In genomic region chr1:84959294-84959693, GRCh38 we compare ENCODE assay signal across 11 cellular contexts. TPM values are rescaled to one million over a fixed set of nuclear protein-coding genes. Genes with fewer than 3 reads are reported as not detected.
DNase-seq lines count a peak whose midpoint lies in the region; ATAC-seq and TF ChIP-seq lines count a peak whose summit lies in the region.
"Had no signal": no experiment of that assay in that cellular context is flagged by ENCODE, and none has a peak within 500 bp of the region (broad histone marks: within the 10 kb centered on the region; RNA-seq: fewer than 3 reads in every experiment).

No MANE protein-coding gene starts in this region.

- peak in 1 of 3 donors; percentile 68 for DNase-seq in CD4-positive, CD25-positive, alpha-beta regulatory T cell
- peak; percentile 62 for DNase-seq in activated naive CD4-positive, alpha-beta T cell treated with anti-CD3 and anti-CD28 coated beads for 36 hours
- DNase-seq in brain microvascular endothelial cell (no peak), GM19238 (ENCODE audit: insufficient read length, low spot score) (no peak), NCI-H226 (no peak), neural progenitor cell (ENCODE audit: low spot score) (no peak)
- DNase-seq: naive B cell; NK-92 treated with Interleukin-12 subunit alpha and Interleukin-12 subunit beta, amount 100 ng/mL, for 24 hours had no signal

- peaks cover 17% of the 10 kb centered on the region for H3K27me3 ChIP-seq in CD4-positive, CD25-positive, alpha-beta regulatory T cell (ENCODE audit: control insufficient read depth, insufficient read depth, low read length)
- H3K27me3 ChIP-seq in brain microvascular endothelial cell (replicated peaks) (no peaks in the 10 kb centered on the region), neural progenitor cell (no peaks in the 10 kb centered on the region)
- H3K27me3 ChIP-seq: BLaER1 had no signal

- H3K9me3 ChIP-seq in CD4-positive, CD25-positive, alpha-beta regulatory T cell (ENCODE audit: control insufficient read depth in 2 of 2, low read length in 2 of 2): no peaks in the 10 kb centered on the region
- no peaks in the 10 kb centered on the region for H3K9me3 ChIP-seq in neural progenitor cell (ENCODE audit: low read depth)
- H3K9me3 ChIP-seq: BLaER1 had no signal

- H3K36me3 Mint-ChIP-seq in CD4-positive, CD25-positive, alpha-beta regulatory T cell: no peaks in the 10 kb centered on the region
- H3K36me3 Mint-ChIP-seq in activated naive CD4-positive, alpha-beta T cell treated with anti-CD3 and anti-CD28 coated beads for 36 hours (ENCODE audit: low read depth): peaks cover 10% of the 10 kb centered on the region
- H3K36me3 Mint-ChIP-seq in neural progenitor cell: no peaks in the 10 kb centered on the region

- no peaks in the 10 kb centered on the region for H4K20me1 ChIP-seq in neural progenitor cell (ENCODE audit: low read depth)
- H4K20me1 ChIP-seq: BLaER1 had no signal

- CTCF ChIA-PET in activated naive CD4-positive, alpha-beta T cell treated with anti-CD3 and anti-CD28 coated beads for 36 hours (lab: Charles Lee): interaction anchor here (0.6 to 5.8 kb wide), 6 partner anchors 9 to 300 kb away, joined by 3 to 43 read pairs (median 4); partner anchors contain the start of gene C1orf52

- peaks cover 0 to 2% (median 0%) of the 10 kb centered on the region in 7 donors for H3K9me3 Mint-ChIP-seq in CD4-positive, CD25-positive, alpha-beta regulatory T cell
- H3K9me3 Mint-ChIP-seq in activated naive CD4-positive, alpha-beta T cell treated with anti-CD3 and anti-CD28 coated beads for 36 hours: no peaks in the 10 kb centered on the region
- H3K9me3 Mint-ChIP-seq in neural progenitor cell: no peaks in the 10 kb centered on the region
- H3K9me3 Mint-ChIP-seq: naive B cell had no signal

- H3K4me2 ChIP-seq in neural progenitor cell: no peak overlapping the region
- H3K4me2 ChIP-seq: BLaER1 had no signal

- no peak overlapping the region for H3K27ac ChIP-seq in CD4-positive, CD25-positive, alpha-beta regulatory T cell (ENCODE audit: insufficient read depth, low read length, poor library complexity, severe bottlenecking)
- H3K27ac ChIP-seq in brain microvascular endothelial cell (no peak overlapping the region), neural progenitor cell (no peak overlapping the region)
- H3K27ac ChIP-seq: BLaER1 had no signal

- H2AFZ ChIP-seq in neural progenitor cell (replicated peaks): no peak overlapping the region

- H3K79me2 ChIP-seq in neural progenitor cell (ENCODE audit: low read depth): no peaks in the 10 kb centered on the region

- no peaks in the 10 kb centered on the region for H3F3A ChIP-seq in neural progenitor cell (ENCODE audit: low read depth)

- H3K27me3 Mint-ChIP-seq in CD4-positive, CD25-positive, alpha-beta regulatory T cell: peaks cover 19% of the 10 kb centered on the region
- no peaks in the 10 kb centered on the region for H3K27me3 Mint-ChIP-seq in activated naive CD4-positive, alpha-beta T cell treated with anti-CD3 and anti-CD28 coated beads for 36 hours (ENCODE audit: low read depth)
- H3K27me3 Mint-ChIP-seq in neural progenitor cell (ENCODE audit: insufficient read depth, low read depth): peaks cover 2% of the 10 kb centered on the region

- ATAC-seq in CD4-positive, CD25-positive, alpha-beta regulatory T cell (ENCODE audit: low read depth in 2 of 2): peak; percentile 55 to 62
- ATAC-seq in GM19397 (IDR thresholded peaks at IDR 0.05; ENCODE audit: unreplicated experiment) (peak; percentile 83), HG03064 (IDR thresholded peaks at IDR 0.05; ENCODE audit: low read depth, unreplicated experiment) (peak; percentile 83)

- H3K4me1 ChIP-seq in CD4-positive, CD25-positive, alpha-beta regulatory T cell (ENCODE audit: control insufficient read depth, insufficient read depth, low read length, poor library complexity, severe bottlenecking): no peaks in the 10 kb centered on the region
- H3K4me1 ChIP-seq in neural progenitor cell: no peaks in the 10 kb centered on the region

- H3K36me3 ChIP-seq in CD4-positive, CD25-positive, alpha-beta regulatory T cell (ENCODE audit: control insufficient read depth, insufficient read depth, low read length): no peaks in the 10 kb centered on the region
- H3K36me3 ChIP-seq in brain microvascular endothelial cell (replicated peaks) (no peaks in the 10 kb centered on the region), neural progenitor cell (no peaks in the 10 kb centered on the region)
- H3K36me3 ChIP-seq: BLaER1 had no signal

- no peak for TF ChIP-seq CTCF in brain microvascular endothelial cell (IDR thresholded peaks at IDR 0.05; ENCODE audit: low read depth, low read length, missing control alignments)
- TF ChIP-seq CTCF in neural progenitor cell (IDR thresholded peaks at IDR 0.05): no peak

- H3K4me1 Mint-ChIP-seq in CD4-positive, CD25-positive, alpha-beta regulatory T cell: no peaks in the 10 kb centered on the region
- peaks cover 7% of the 10 kb centered on the region for H3K4me1 Mint-ChIP-seq in activated naive CD4-positive, alpha-beta T cell treated with anti-CD3 and anti-CD28 coated beads for 36 hours (ENCODE audit: low read depth)
- H3K4me1 Mint-ChIP-seq in neural progenitor cell: no peaks in the 10 kb centered on the region
- H3K4me1 Mint-ChIP-seq: naive B cell had no signal

- in situ Hi-C loops in brain microvascular endothelial cell (cut with HindIII; ENCODE audit: low pct_ligation_motif_present, low sequenced_read_pairs): no loop called here

- H3K4me3 ChIP-seq in CD4-positive, CD25-positive, alpha-beta regulatory T cell (ENCODE audit: low read depth, low read length): no peak overlapping the region
- H3K4me3 ChIP-seq in brain microvascular endothelial cell (ENCODE audit: low read depth, low read length) (no peak overlapping the region), neural progenitor cell (no peak overlapping the region)
- H3K4me3 ChIP-seq: BLaER1 had no signal

- H3K9ac ChIP-seq in neural progenitor cell: no peak overlapping the region
- H3K9ac ChIP-seq: BLaER1 had no signal

- H3K4me3 Mint-ChIP-seq in CD4-positive, CD25-positive, alpha-beta regulatory T cell: no peak overlapping the region
- no peak overlapping the region for H3K4me3 Mint-ChIP-seq in activated naive CD4-positive, alpha-beta T cell treated with anti-CD3 and anti-CD28 coated beads for 36 hours
- H3K4me3 Mint-ChIP-seq in neural progenitor cell: no peak overlapping the region
- H3K4me3 Mint-ChIP-seq: naive B cell had no signal

- intact Hi-C loops in activated naive CD4-positive, alpha-beta T cell treated with anti-CD3 and anti-CD28 coated beads for 36 hours (cut with micrococcal nuclease): loop anchor here (1.0 kb wide), 4 partner anchors 11 to 68 kb away; no protein-coding TSS in a partner anchor

- H3K27ac Mint-ChIP-seq in CD4-positive, CD25-positive, alpha-beta regulatory T cell: no peak overlapping the region
- H3K27ac Mint-ChIP-seq in activated naive CD4-positive, alpha-beta T cell treated with anti-CD3 and anti-CD28 coated beads for 36 hours: no peak overlapping the region
- H3K27ac Mint-ChIP-seq in neural progenitor cell: no peak overlapping the region
- H3K27ac Mint-ChIP-seq: naive B cell had no signal

RNA-seq across cellular contexts. Expression of gene MCOLN2, which starts 37.6 kb away (rescaled TPM):
- total RNA-seq in CD4-positive, CD25-positive, alpha-beta regulatory T cell: 6.4 TPM
- under 1 TPM in 3 of 4 donors, not detected in 1; 0.47 to 0.69 (median 0.60) TPM for polyA plus RNA-seq in CD4-positive, CD25-positive, alpha-beta regulatory T cell
- total RNA-seq in activated naive CD4-positive, alpha-beta T cell treated with anti-CD3 and anti-CD28 coated beads for 36 hours: 1 to 10 TPM; 7.4 to 8.4 TPM
- 0.11 and 0.59 TPM in 2 replicates for total RNA-seq in neural progenitor cell (ENCODE audit: low replicate concordance)
